ENCODE assay signal across 8 cellular contexts in genomic region chr19:19539738-19540703, GRCh38. TPM values are rescaled to one million over a fixed set of nuclear protein-coding genes. Genes with fewer than 3 reads are reported as not detected.
DNase-seq lines count a peak whose midpoint lies in the region; ATAC-seq, FAIRE-seq and TF ChIP-seq lines count a peak whose summit lies in the region.

No MANE protein-coding gene starts in this region.

- peak; percentile 29 for ATAC-seq in GM12878
- peak; percentile 52 for ATAC-seq in left lung
- ATAC-seq in HG02981 (IDR thresholded peaks at IDR 0.05; ENCODE audit: unreplicated experiment): no peak
- no peak for ATAC-seq in GM18909 (IDR thresholded peaks at IDR 0.05; ENCODE audit: poor library complexity, unreplicated experiment)

- H4K20me1 ChIP-seq in GM12878 (ENCODE audit: control insufficient read depth, insufficient read depth): no peaks in the 10 kb centered on the region

- BruUV-seq in GM12878 (replicated peaks; lab: Mats Ljungman, UMichigan): no TSS peak

- 83% methylated on average over 58 of the region's 89 CpGs for WGBS in GM12878 (ENCODE audit: insufficient coverage, insufficient replicate concordance, low lambda C conversion rate, missing lambda C conversion rate)

- no peak overlapping the region; the same call in 1 of the 2 replicates for H3K4me2 ChIP-seq in GM12878 (ENCODE audit: control insufficient read depth, insufficient read depth)

- TF ChIP-seq CTCF in GM12878 (IDR thresholded peaks at IDR 0.05 in 2 of 3, conservative IDR thresholded peaks at IDR 0.05 in 1 of 3; ENCODE audit: control insufficient read depth in 2 of 3, extremely low read depth in 1 of 3, insufficient read depth in 1 of 3, low read depth in 3 of 3, low read length in 3 of 3) (no peak), left lung (IDR thresholded peaks at IDR 0.05) (no peak)

- in situ Hi-C loops in GM12878 (cut with MboI): loop anchor here (25.0 kb wide), 4 partner anchors 872 to 1497 kb away; partner anchors contain the start of genes ZNF66 and ZNF737

- DNase-seq in Daoy (ENCODE audit: low read depth) (peak; percentile 79), T-helper 9 cell (peak; percentile 60), GM12878 (ENCODE audit: low read depth, low spot score) (no peak), left lung (peak; percentile 86 to 96), NCI-H2171 treated with DMSO at 0.1 percent for 48 hours (lab: John Stamatoyannopoulos, UW) (no peak)
- peak; percentile 67 to 77 for DNase-seq in stimulated activated CD8-positive, alpha-beta memory T cell treated with anti-CD3 and anti-CD28 coated beads, Interleukin-15, amount 100 ng/mL, for 48 hours (ENCODE audit: low read depth in 2 of 2)

- no peak overlapping the region for H2AFZ ChIP-seq in GM12878 (ENCODE audit: control insufficient read depth, low read depth, low read length)

- H3K27me3 ChIP-seq in GM12878 (replicated peaks in 1 of 2; ENCODE audit: control insufficient read depth in 2 of 2, insufficient read depth in 2 of 2, low read length in 1 of 2) (peaks cover 0 to 3% of the 10 kb centered on the region in 2 experiments; a peak in 1 of 4 replicates), left lung (peaks cover 33 to 86% of the 10 kb centered on the region in 2 donors)

- peaks cover 3% of the 10 kb centered on the region for H3K4me1 ChIP-seq in GM12878 (ENCODE audit: control insufficient read depth, insufficient read depth, low read length)
- H3K4me1 ChIP-seq in left lung: peaks cover 16 to 39% of the 10 kb centered on the region in 2 donors

- POLR2A ChIA-PET in GM12878 (lab: Charles Lee): no interaction called here

- intact Hi-C loops in GM12878 (cut with micrococcal nuclease; ENCODE audit: unreplicated experiment) (no loop called here), left lung (cut with DNase I) (loop anchor here in 1 of 2 donors (10.0 kb wide), 1 partner anchor 415 kb away; no protein-coding TSS in a partner anchor)

- H3K27ac ChIP-seq in GM12878 (ENCODE audit: control insufficient read depth, insufficient read depth) (no peak overlapping the region), left lung (no peak overlapping the region)

- CTCF ChIA-PET in GM12878 (lab: Yijun Ruan, JAX): interaction anchor here (1.6 to 1.7 kb wide), 3 partner anchors 8 to 14 kb away, joined by 3 to 10 read pairs (median 5); no protein-coding TSS in a partner anchor

- H3K36me3 ChIP-seq in GM12878 (ENCODE audit: control insufficient read depth in 2 of 2, insufficient read depth in 2 of 2, low read length in 1 of 2): no peaks in the 10 kb centered on the region
- H3K36me3 ChIP-seq in left lung: no peaks in the 10 kb centered on the region

- TF ChIP-seq RAD21 in GM12878 (IDR thresholded peaks at IDR 0.05; ENCODE audit: insufficient read depth, low read depth, low read length): no peak

- SMC1A ChIA-PET in GM12878 (lab: Charles Lee; ENCODE audit: uncharacterized antibody, unreplicated experiment): no interaction called here

- H3K79me2 ChIP-seq in GM12878 (ENCODE audit: control insufficient read depth, insufficient read depth, low read length): no peaks in the 10 kb centered on the region

- RAD21 ChIA-PET in GM12878 (lab: Charles Lee; ENCODE audit: unreplicated experiment): interaction anchor here (0.9 kb wide), 1 partner anchor 10 kb away, joined by 5 read pairs; no protein-coding TSS in a partner anchor

- FAIRE-seq in GM12878 (lab: Jason Lieb, UNC): no peak

- no peak overlapping the region for H3K9ac ChIP-seq in GM12878 (ENCODE audit: control insufficient read depth, insufficient read depth, low read length)

- TF ChIP-seq EP300 in GM12878 (IDR thresholded peaks at IDR 0.05; ENCODE audit: borderline replicate concordance in 1 of 2, control insufficient read depth in 1 of 2, low read depth in 2 of 2, low read length in 2 of 2): no peak

- no peaks in the 10 kb centered on the region; the same call in 2 of the 3 replicates for H3K9me3 ChIP-seq in GM12878 (replicated peaks; ENCODE audit: control insufficient read depth, insufficient read depth, low read length)
- H3K9me3 ChIP-seq in left lung: no peaks in the 10 kb centered on the region

- no peak for TF ChIP-seq POLR2A in GM12878 (IDR thresholded peaks at IDR 0.05; ENCODE audit: low read depth, low read length)

- H3K4me3 ChIP-seq in GM12878: no peak overlapping the region
- peak overlapping the region in 1 of 2 donors; percentile 34 for H3K4me3 ChIP-seq in left lung

RNA-seq across cellular contexts. Expression of gene CILP2, which starts 2.0 kb away (rescaled TPM):
- 0.40 and 1.0 TPM in 2 replicates for total RNA-seq in Daoy (2014; rRNA removed; shearing (Covaris generic))
- total RNA-seq in GM12878 (2013; cell fraction: nucleolus; rRNA removed): 0.34 and 0.77 TPM in 2 replicates
- total RNA-seq in GM12878 (2014; rRNA removed) (0.06 TPM in 1 of 2 replicates, not detected in the other), GM12878 (2014; rRNA removed; fragmentation: Illumina TruSeq; extraction: Trizol) (not detected in 2 replicates), GM12878 (2021) (0.05 TPM in 1 of 2 replicates, not detected in the other), left lung (10 to 100 TPM in 1 of 2 donors, under 1 TPM in 1; 0.31 to 17.8 TPM)
- polyA plus RNA-seq in GM12878 (2011; ENCODE audit: low read depth): not detected
- polyA plus RNA-seq in GM12878 (2011; rRNA removed) (not detected in 2 replicates), GM12878 (2014; fragmentation: Illumina TruSeq; extraction: Trizol) (not detected in 2 replicates), GM12878 (2014; fragmentation: Nextera tagmentation; extraction: Ambion mirVana) (not detected), GM12878 (2014; rRNA removed) (0.08 TPM in 1 of 2 replicates, not detected in the other), GM12878 (2016; fragmentation: Nextera tagmentation; extraction: Ambion mirVana) (under 1 TPM in 1 of 2 experiments, not detected in 1; 0.05 TPM)
- 0.05 TPM in 1 of 2 replicates, not detected in the other for polyA plus RNA-seq in GM12878 (2011; cell fraction: cytosol; rRNA removed)
- polyA plus RNA-seq in GM12878 (2011; cell fraction: nucleus; rRNA removed): 0.12 and 0.16 TPM in 2 replicates
- 0.11 and 0.12 TPM in 2 replicates for polyA plus RNA-seq in GM12878 (2012)
- polyA minus RNA-seq in GM12878 (2011; rRNA and poly(A)+ RNA removed): not detected in 2 replicates
- polyA minus RNA-seq in GM12878 (2011; cell fraction: cytosol; rRNA and poly(A)+ RNA removed): not detected in 2 replicates
- not detected in 2 replicates for polyA minus RNA-seq in GM12878 (2011; cell fraction: nucleus; rRNA and poly(A)+ RNA removed)

RNA-seq across cellular contexts. Expression of gene YJEFN3, which starts 11.3 kb away (rescaled TPM):
- 1.4 and 2.7 TPM in 2 replicates for total RNA-seq in Daoy (2014; rRNA removed; shearing (Covaris generic))
- total RNA-seq in GM12878 (2013; cell fraction: nucleolus; rRNA removed): 6.9 and 7.3 TPM in 2 replicates
- total RNA-seq in GM12878 (2014; rRNA removed) (0.96 and 0.98 TPM in 2 replicates), GM12878 (2014; rRNA removed; fragmentation: Illumina TruSeq; extraction: Trizol) (1.2 and 1.4 TPM in 2 replicates), GM12878 (2021) (5.6 and 5.9 TPM in 2 replicates), left lung (1 to 10 TPM; 2.7 to 3.5 TPM)
- 1.0 TPM for polyA plus RNA-seq in GM12878 (2011; ENCODE audit: low read depth)
- polyA plus RNA-seq in GM12878 (2011; rRNA removed) (2.4 and 2.6 TPM in 2 replicates), GM12878 (2014; fragmentation: Illumina TruSeq; extraction: Trizol) (4.6 and 5.2 TPM in 2 replicates), GM12878 (2014; fragmentation: Nextera tagmentation; extraction: Ambion mirVana) (under 1 TPM; 0.05 to 0.08 TPM), GM12878 (2014; rRNA removed) (5.5 and 6.2 TPM in 2 replicates), GM12878 (2016; fragmentation: Nextera tagmentation; extraction: Ambion mirVana) (1 to 10 TPM; 6.3 to 6.9 TPM)
- polyA plus RNA-seq in GM12878 (2011; cell fraction: cytosol; rRNA removed): 1.6 and 4.3 TPM in 2 replicates
- 37.2 and 59.5 TPM in 2 replicates for polyA plus RNA-seq in GM12878 (2011; cell fraction: nucleus; rRNA removed)
- 3.6 and 5.1 TPM in 2 replicates for polyA plus RNA-seq in GM12878 (2012)
- 0.95 and 1.4 TPM in 2 replicates for polyA minus RNA-seq in GM12878 (2011; rRNA and poly(A)+ RNA removed)
- polyA minus RNA-seq in GM12878 (2011; cell fraction: cytosol; rRNA and poly(A)+ RNA removed): 1.2 and 1.4 TPM in 2 replicates
- polyA minus RNA-seq in GM12878 (2011; cell fraction: nucleus; rRNA and poly(A)+ RNA removed): 1.8 and 7.4 TPM in 2 replicates

RNA-seq across cellular contexts. Expression of gene NDUFA13, which starts 24.0 kb away (rescaled TPM):
- 96.6 and 152 TPM in 2 replicates for total RNA-seq in Daoy (2014; rRNA removed; shearing (Covaris generic))
- 144 and 157 TPM in 2 replicates for total RNA-seq in GM12878 (2013; cell fraction: nucleolus; rRNA removed)
- total RNA-seq in GM12878 (2014; rRNA removed): 263 and 284 TPM in 2 replicates
- 303 and 329 TPM in 2 replicates for total RNA-seq in GM12878 (2014; rRNA removed; fragmentation: Illumina TruSeq; extraction: Trizol)
- 462 and 473 TPM in 2 replicates for total RNA-seq in GM12878 (2021)
- 1,149 TPM for polyA plus RNA-seq in GM12878 (2011; ENCODE audit: low read depth)
- polyA plus RNA-seq in GM12878 (2011; rRNA removed): 282 and 475 TPM in 2 replicates
- 834 and 1,057 TPM in 2 replicates for polyA plus RNA-seq in GM12878 (2011; cell fraction: cytosol; rRNA removed)
- polyA plus RNA-seq in GM12878 (2011; cell fraction: nucleus; rRNA removed): 373 and 417 TPM in 2 replicates
- 244 and 350 TPM in 2 replicates for polyA plus RNA-seq in GM12878 (2012)
- polyA plus RNA-seq in GM12878 (2014; fragmentation: Illumina TruSeq; extraction: Trizol): 53.4 and 224 TPM in 2 replicates
- 100 to 1,000 TPM; 232 to 449 TPM for polyA plus RNA-seq in GM12878 (2014; fragmentation: Nextera tagmentation; extraction: Ambion mirVana)
- 528 and 564 TPM in 2 replicates for polyA plus RNA-seq in GM12878 (2014; rRNA removed)
- polyA plus RNA-seq in GM12878 (2016; fragmentation: Nextera tagmentation; extraction: Ambion mirVana): 100 to 1,000 TPM; 566 to 586 TPM
- polyA minus RNA-seq in GM12878 (2011; rRNA and poly(A)+ RNA removed): 117 and 160 TPM in 2 replicates
- polyA minus RNA-seq in GM12878 (2011; cell fraction: cytosol; rRNA and poly(A)+ RNA removed): 69.2 and 95.4 TPM in 2 replicates
- 44.1 and 69.0 TPM in 2 replicates for polyA minus RNA-seq in GM12878 (2011; cell fraction: nucleus; rRNA and poly(A)+ RNA removed)
- total RNA-seq in left lung: 100 to 1,000 TPM; 246 to 303 TPM

RNA-seq across cellular contexts. Expression of gene TSSK6, which starts 24.7 kb away (rescaled TPM):
- 1.8 and 3.1 TPM in 2 replicates for total RNA-seq in Daoy (2014; rRNA removed; shearing (Covaris generic))
- 10.2 and 12.0 TPM in 2 replicates for total RNA-seq in GM12878 (2013; cell fraction: nucleolus; rRNA removed)
- total RNA-seq in GM12878 (2014; rRNA removed): 0.82 and 1.6 TPM in 2 replicates
- 0.49 and 0.55 TPM in 2 replicates for total RNA-seq in GM12878 (2014; rRNA removed; fragmentation: Illumina TruSeq; extraction: Trizol)
- 2.3 and 2.9 TPM in 2 replicates for total RNA-seq in GM12878 (2021)
- 0.58 TPM for polyA plus RNA-seq in GM12878 (2011; ENCODE audit: low read depth)
- polyA plus RNA-seq in GM12878 (2011; rRNA removed): 0.76 and 1.5 TPM in 2 replicates
- polyA plus RNA-seq in GM12878 (2011; cell fraction: cytosol; rRNA removed): 3.1 and 4.8 TPM in 2 replicates
- 12.7 and 13.5 TPM in 2 replicates for polyA plus RNA-seq in GM12878 (2011; cell fraction: nucleus; rRNA removed)
- polyA plus RNA-seq in GM12878 (2012): 1.7 and 2.8 TPM in 2 replicates
- polyA plus RNA-seq in GM12878 (2014; fragmentation: Illumina TruSeq; extraction: Trizol): 0.06 TPM in 1 of 2 replicates, not detected in the other
- polyA plus RNA-seq in GM12878 (2014; fragmentation: Nextera tagmentation; extraction: Ambion mirVana): not detected
- 3.6 and 3.7 TPM in 2 replicates for polyA plus RNA-seq in GM12878 (2014; rRNA removed)
- under 1 TPM; 0.38 to 0.47 TPM for polyA plus RNA-seq in GM12878 (2016; fragmentation: Nextera tagmentation; extraction: Ambion mirVana)
- polyA minus RNA-seq in GM12878 (2011; rRNA and poly(A)+ RNA removed): 1.7 and 5.9 TPM in 2 replicates
- 2.1 and 3.7 TPM in 2 replicates for polyA minus RNA-seq in GM12878 (2011; cell fraction: cytosol; rRNA and poly(A)+ RNA removed)
- polyA minus RNA-seq in GM12878 (2011; cell fraction: nucleus; rRNA and poly(A)+ RNA removed): 13.4 and 18.7 TPM in 2 replicates
- 1 to 10 TPM; 1.3 to 1.4 TPM for total RNA-seq in left lung

Comparison
In these comparisons a context has a peak if more than half of its experiments do, and no peak if none do; other contexts are left out.
1. DNase-seq: peak in Daoy (single experiment), T-helper 9 cell (single experiment), left lung (2 of 2) and stimulated activated CD8-positive, alpha-beta memory T cell treated with anti-CD3 and anti-CD28 coated beads, Interleukin-15, amount 100 ng/mL, for 48 hours (2 of 2); none in GM12878 (single experiment) and NCI-H2171 treated with DMSO at 0.1 percent for 48 hours (single experiment).
2. ATAC-seq: peak in GM12878 (single experiment) and left lung (single experiment); none in HG02981 (single experiment) and GM18909 (single experiment).